ENCODE assay signal across 4 cellular contexts in genomic region chr10:123093489-123093888, GRCh38.
TF ChIP-seq lines count a peak whose summit lies in the region.

No MANE protein-coding gene starts in this region.

TF ChIP-seq in SK-N-SH, 30 proteins besides CTCF, POLR2A, EP300 and RAD21:
- TF ChIP-seq, protein P1, sequence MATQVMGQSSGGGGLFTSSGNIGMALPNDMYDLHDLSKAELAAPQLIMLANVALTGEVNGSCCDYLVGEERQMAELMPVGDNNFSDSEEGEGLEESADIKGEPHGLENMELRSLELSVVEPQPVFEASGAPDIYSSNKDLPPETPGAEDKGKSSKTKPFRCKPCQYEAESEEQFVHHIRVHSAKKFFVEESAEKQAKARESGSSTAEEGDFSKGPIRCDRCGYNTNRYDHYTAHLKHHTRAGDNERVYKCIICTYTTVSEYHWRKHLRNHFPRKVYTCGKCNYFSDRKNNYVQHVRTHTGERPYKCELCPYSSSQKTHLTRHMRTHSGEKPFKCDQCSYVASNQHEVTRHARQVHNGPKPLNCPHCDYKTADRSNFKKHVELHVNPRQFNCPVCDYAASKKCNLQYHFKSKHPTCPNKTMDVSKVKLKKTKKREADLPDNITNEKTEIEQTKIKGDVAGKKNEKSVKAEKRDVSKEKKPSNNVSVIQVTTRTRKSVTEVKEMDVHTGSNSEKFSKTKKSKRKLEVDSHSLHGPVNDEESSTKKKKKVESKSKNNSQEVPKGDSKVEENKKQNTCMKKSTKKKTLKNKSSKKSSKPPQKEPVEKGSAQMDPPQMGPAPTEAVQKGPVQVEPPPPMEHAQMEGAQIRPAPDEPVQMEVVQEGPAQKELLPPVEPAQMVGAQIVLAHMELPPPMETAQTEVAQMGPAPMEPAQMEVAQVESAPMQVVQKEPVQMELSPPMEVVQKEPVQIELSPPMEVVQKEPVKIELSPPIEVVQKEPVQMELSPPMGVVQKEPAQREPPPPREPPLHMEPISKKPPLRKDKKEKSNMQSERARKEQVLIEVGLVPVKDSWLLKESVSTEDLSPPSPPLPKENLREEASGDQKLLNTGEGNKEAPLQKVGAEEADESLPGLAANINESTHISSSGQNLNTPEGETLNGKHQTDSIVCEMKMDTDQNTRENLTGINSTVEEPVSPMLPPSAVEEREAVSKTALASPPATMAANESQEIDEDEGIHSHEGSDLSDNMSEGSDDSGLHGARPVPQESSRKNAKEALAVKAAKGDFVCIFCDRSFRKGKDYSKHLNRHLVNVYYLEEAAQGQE (IDR thresholded peaks at IDR 0.05; ENCODE audit: low read depth, low read length), result peak; percentile 83
- TF ChIP-seq GATA2 (CRISPR knock-in tag; IDR thresholded peaks at IDR 0.05), result no peak

TF ChIP-seq in SK-N-SH treated with all-trans-retinoic acid at 6 μM for 48 hours, 23 proteins besides CTCF, POLR2A, EP300 and RAD21 (continues in another document):
- TF ChIP-seq TOX (CRISPR knock-in tag; IDR thresholded peaks at IDR 0.05; ENCODE audit: borderline replicate concordance) (no peak), ZFP3 (CRISPR knock-in tag; IDR thresholded peaks at IDR 0.05) (no peak), RARB (CRISPR knock-in tag; IDR thresholded peaks at IDR 0.05) (no peak), ISL1 (CRISPR knock-in tag; IDR thresholded peaks at IDR 0.05) (no peak), CSDC2 (CRISPR knock-in tag; IDR thresholded peaks at IDR 0.05) (no peak), GLIS3 (CRISPR knock-in tag; IDR thresholded peaks at IDR 0.05) (no peak), ZNF565 (CRISPR knock-in tag; conservative IDR thresholded peaks at IDR 0.05; ENCODE audit: low read depth) (no peak), ZC3H10 (CRISPR knock-in tag; IDR thresholded peaks at IDR 0.05) (no peak), BACH2 (CRISPR knock-in tag; IDR thresholded peaks at IDR 0.05; ENCODE audit: borderline replicate concordance) (no peak), SNAI2 (CRISPR knock-in tag; IDR thresholded peaks at IDR 0.05) (no peak), ARNTL (CRISPR knock-in tag; IDR thresholded peaks at IDR 0.05; ENCODE audit: borderline replicate concordance, low read depth) (no peak), ZFP30 (CRISPR knock-in tag; IDR thresholded peaks at IDR 0.05) (no peak)
- TF ChIP-seq, protein P2, sequence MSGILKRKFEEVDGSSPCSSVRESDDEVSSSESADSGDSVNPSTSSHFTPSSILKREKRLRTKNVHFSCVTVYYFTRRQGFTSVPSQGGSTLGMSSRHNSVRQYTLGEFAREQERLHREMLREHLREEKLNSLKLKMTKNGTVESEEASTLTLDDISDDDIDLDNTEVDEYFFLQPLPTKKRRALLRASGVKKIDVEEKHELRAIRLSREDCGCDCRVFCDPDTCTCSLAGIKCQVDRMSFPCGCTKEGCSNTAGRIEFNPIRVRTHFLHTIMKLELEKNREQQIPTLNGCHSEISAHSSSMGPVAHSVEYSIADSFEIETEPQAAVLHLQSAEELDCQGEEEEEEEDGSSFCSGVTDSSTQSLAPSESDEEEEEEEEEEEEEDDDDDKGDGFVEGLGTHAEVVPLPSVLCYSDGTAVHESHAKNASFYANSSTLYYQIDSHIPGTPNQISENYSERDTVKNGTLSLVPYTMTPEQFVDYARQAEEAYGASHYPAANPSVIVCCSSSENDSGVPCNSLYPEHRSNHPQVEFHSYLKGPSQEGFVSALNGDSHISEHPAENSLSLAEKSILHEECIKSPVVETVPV (CRISPR knock-in tag; IDR thresholded peaks at IDR 0.05), result no peak
- TF ChIP-seq, protein P3, sequence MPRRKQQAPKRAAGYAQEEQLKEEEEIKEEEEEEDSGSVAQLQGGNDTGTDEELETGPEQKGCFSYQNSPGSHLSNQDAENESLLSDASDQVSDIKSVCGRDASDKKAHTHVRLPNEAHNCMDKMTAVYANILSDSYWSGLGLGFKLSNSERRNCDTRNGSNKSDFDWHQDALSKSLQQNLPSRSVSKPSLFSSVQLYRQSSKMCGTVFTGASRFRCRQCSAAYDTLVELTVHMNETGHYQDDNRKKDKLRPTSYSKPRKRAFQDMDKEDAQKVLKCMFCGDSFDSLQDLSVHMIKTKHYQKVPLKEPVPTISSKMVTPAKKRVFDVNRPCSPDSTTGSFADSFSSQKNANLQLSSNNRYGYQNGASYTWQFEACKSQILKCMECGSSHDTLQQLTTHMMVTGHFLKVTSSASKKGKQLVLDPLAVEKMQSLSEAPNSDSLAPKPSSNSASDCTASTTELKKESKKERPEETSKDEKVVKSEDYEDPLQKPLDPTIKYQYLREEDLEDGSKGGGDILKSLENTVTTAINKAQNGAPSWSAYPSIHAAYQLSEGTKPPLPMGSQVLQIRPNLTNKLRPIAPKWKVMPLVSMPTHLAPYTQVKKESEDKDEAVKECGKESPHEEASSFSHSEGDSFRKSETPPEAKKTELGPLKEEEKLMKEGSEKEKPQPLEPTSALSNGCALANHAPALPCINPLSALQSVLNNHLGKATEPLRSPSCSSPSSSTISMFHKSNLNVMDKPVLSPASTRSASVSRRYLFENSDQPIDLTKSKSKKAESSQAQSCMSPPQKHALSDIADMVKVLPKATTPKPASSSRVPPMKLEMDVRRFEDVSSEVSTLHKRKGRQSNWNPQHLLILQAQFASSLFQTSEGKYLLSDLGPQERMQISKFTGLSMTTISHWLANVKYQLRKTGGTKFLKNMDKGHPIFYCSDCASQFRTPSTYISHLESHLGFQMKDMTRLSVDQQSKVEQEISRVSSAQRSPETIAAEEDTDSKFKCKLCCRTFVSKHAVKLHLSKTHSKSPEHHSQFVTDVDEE (CRISPR knock-in tag; IDR thresholded peaks at IDR 0.05), result no peak

TF ChIP-seq in GM12878, 131 proteins besides CTCF, POLR2A, EP300 and RAD21:
- TF ChIP-seq, protein P1 (IDR thresholded peaks at IDR 0.05; ENCODE audit: low read depth, low read length), result peak; percentile 64; the same call in 1 of the 2 replicates
- no peak for TF ChIP-seq NR2C2 (IDR thresholded peaks at IDR 0.05; ENCODE audit: borderline replicate concordance, control insufficient read depth, insufficient read length, low read depth)

TF ChIP-seq in HepG2, 621 proteins besides CTCF, POLR2A, EP300 and RAD21:
- TF ChIP-seq MIER2 (CRISPR knock-in tag; IDR thresholded peaks at IDR 0.05) (0 out of 2 replicates have a peak, but pooled peaks have one; percentile 46), ZBTB7A (CRISPR knock-in tag; IDR thresholded peaks at IDR 0.05) (no peak)
- TF ChIP-seq, protein P4, sequence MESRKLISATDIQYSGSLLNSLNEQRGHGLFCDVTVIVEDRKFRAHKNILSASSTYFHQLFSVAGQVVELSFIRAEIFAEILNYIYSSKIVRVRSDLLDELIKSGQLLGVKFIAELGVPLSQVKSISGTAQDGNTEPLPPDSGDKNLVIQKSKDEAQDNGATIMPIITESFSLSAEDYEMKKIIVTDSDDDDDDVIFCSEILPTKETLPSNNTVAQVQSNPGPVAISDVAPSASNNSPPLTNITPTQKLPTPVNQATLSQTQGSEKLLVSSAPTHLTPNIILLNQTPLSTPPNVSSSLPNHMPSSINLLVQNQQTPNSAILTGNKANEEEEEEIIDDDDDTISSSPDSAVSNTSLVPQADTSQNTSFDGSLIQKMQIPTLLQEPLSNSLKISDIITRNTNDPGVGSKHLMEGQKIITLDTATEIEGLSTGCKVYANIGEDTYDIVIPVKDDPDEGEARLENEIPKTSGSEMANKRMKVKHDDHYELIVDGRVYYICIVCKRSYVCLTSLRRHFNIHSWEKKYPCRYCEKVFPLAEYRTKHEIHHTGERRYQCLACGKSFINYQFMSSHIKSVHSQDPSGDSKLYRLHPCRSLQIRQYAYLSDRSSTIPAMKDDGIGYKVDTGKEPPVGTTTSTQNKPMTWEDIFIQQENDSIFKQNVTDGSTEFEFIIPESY (CRISPR knock-in tag; IDR thresholded peaks at IDR 0.05), result no peak
- TF ChIP-seq, protein P1 (IDR thresholded peaks at IDR 0.05; ENCODE audit: borderline replicate concordance in 1 of 2, low read depth in 1 of 2, low read length in 2 of 2), result peak; percentile 34 to 84
